Comparison of ENCODE assay signal across 1 cellular context in genomic region chr1:67570473-67571143, GRCh38.
TF ChIP-seq lines count a peak whose summit lies in the region.

No MANE protein-coding gene starts in this region.

TF ChIP-seq in SK-N-SH, 30 proteins besides CTCF, POLR2A, EP300 and RAD21 (continued from another document):
- TF ChIP-seq IRF3 (IDR thresholded peaks at IDR 0.05; ENCODE audit: low read depth, low read length): no peak
- peak; percentile 89 for TF ChIP-seq TEAD4 (IDR thresholded peaks at IDR 0.05; ENCODE audit: borderline replicate concordance, insufficient read depth)
- no peak for TF ChIP-seq SMC3 (IDR thresholded peaks at IDR 0.05; ENCODE audit: low read depth, low read length)
- TF ChIP-seq YY1 (IDR thresholded peaks at IDR 0.05; ENCODE audit: low read depth): no peak
- no peak for TF ChIP-seq FOXJ3 (CRISPR knock-in tag; IDR thresholded peaks at IDR 0.05)
- TF ChIP-seq NRF1 (IDR thresholded peaks at IDR 0.05; ENCODE audit: low read depth, low read length): no peak
- no peak for TF ChIP-seq GATA2 (CRISPR knock-in tag; IDR thresholded peaks at IDR 0.05)
- TF ChIP-seq USF2 (IDR thresholded peaks at IDR 0.05; ENCODE audit: borderline replicate concordance, low read depth, low read length): no peak
- no peak for TF ChIP-seq CHD2 (IDR thresholded peaks at IDR 0.05; ENCODE audit: low read length, partially characterized antibody)
- no peak for TF ChIP-seq RCOR1 (IDR thresholded peaks at IDR 0.05; ENCODE audit: low read length)
- TF ChIP-seq NFIC (IDR thresholded peaks at IDR 0.05; ENCODE audit: borderline replicate concordance): peak; percentile 35; the same call in 1 of the 2 replicates
- no peak for TF ChIP-seq MXI1 (IDR thresholded peaks at IDR 0.05; ENCODE audit: low read depth, low read length)
TF ChIP-seq in SK-N-SH: peak in this region for 8.
